13 cellular contexts compared by ENCODE assay signal in genomic region chr6:43036712-43037111, GRCh38.
"Had no signal": no experiment of that assay in that cellular context is flagged by ENCODE, and none has a peak within 500 bp of the region (broad histone marks: within the 10 kb centered on the region; RNA-seq: fewer than 3 reads in every experiment).

No MANE protein-coding gene starts in this region.

- ATAC-seq: left colon; naive thymus-derived CD4-positive, alpha-beta T cell had no signal

- H3K27ac ChIP-seq: coronary artery, neutrophil, sigmoid colon had no signal

- H3K4me3 ChIP-seq: coronary artery, right atrium auricular region, sigmoid colon had no signal

- H3K9me3 ChIP-seq: neutrophil, right atrium auricular region, sigmoid colon had no signal

- H3K4me1 ChIP-seq: sigmoid colon had no signal

- DNase-seq: effector CD4-positive, alpha-beta T cell; glutamatergic neuron; immature natural killer cell; left colon; mammary epithelial cell; naive thymus-derived CD4-positive, alpha-beta T cell; sigmoid colon; small intestine; stimulated activated CD4-positive, alpha-beta T cell treated with anti-CD3 and anti-CD28 coated beads, Interleukin-12 subunit alpha, Interleukin-12 subunit beta, amount 100 ng/mL, for 4 hours; stimulated activated naive CD4-positive, alpha-beta T cell treated with Interleukin-2 at 50 U/mL for 16 hours had no signal

- H3K27me3 ChIP-seq: neutrophil, right atrium auricular region, sigmoid colon had no signal
